ENCODE assay signal across 29 cellular contexts in the genomic region with DNA sequence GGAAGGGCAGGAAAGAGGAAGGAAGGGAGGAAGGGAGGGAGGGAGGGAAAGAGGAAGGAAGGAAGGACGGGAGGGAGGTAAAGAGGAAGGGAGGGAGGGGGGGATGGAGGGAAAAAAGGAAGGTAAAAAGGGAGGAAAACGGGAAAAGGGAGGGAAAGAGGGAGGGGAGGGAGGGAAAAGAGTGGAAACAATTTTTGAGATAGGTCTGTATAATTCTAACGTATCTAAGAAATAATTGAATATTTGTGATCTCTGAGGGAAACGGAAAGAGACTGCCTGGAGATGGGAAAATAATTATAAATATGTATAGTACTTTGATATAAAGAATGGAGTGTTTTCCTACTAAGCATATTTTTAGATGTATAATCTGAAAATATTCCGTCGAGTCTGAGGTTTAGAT.
"Had no signal": no experiment of that assay in that cellular context is flagged by ENCODE, and none has a peak within 500 bp of the region (broad histone marks: within the 10 kb centered on the region; RNA-seq: fewer than 3 reads in every experiment).

No MANE protein-coding gene starts in this region.

- ATAC-seq: effector memory CD8-positive, alpha-beta T cell; esophagus mucosa; foreskin keratinocyte; gastrocnemius medialis; gastroesophageal sphincter; heart left ventricle; heart right ventricle had no signal

- H3K27me3 Mint-ChIP-seq: dendritic cell treated with granulocyte-macrophage colony-stimulating factor and Interleukin-4, amounts not matched to agents 40 ng/mL and 50 ng/mL, for 4 days had no signal

- H3K27ac ChIP-seq: colonic mucosa, coronary artery, dorsolateral prefrontal cortex, epithelial cell of prostate, esophagus muscularis mucosa, esophagus squamous epithelium, foreskin keratinocyte, gastrocnemius medialis, gastroesophageal sphincter, heart left ventricle, heart right ventricle had no signal

- H3K27me3 ChIP-seq: colonic mucosa, foreskin keratinocyte, gastrocnemius medialis had no signal

- H3K4me1 ChIP-seq: colonic mucosa, esophagus muscularis mucosa, foreskin keratinocyte, gastrocnemius medialis, gastroesophageal sphincter, heart left ventricle, heart right ventricle had no signal

- H3K4me3 Mint-ChIP-seq: dendritic cell treated with granulocyte-macrophage colony-stimulating factor and Interleukin-4, amounts not matched to agents 40 ng/mL and 50 ng/mL, for 4 days; effector memory CD8-positive, alpha-beta T cell; endodermal cell had no signal

- H3K9me3 Mint-ChIP-seq: endodermal cell had no signal

- FAIRE-seq: colon, endometrium, endothelial cell of umbilical vein, frontal cortex had no signal

- H3K27ac Mint-ChIP-seq: dendritic cell treated with granulocyte-macrophage colony-stimulating factor and Interleukin-4, amounts not matched to agents 40 ng/mL and 50 ng/mL, for 4 days; effector memory CD8-positive, alpha-beta T cell; endodermal cell had no signal

- DNase-seq: colonic mucosa; cortex of kidney; dermis blood vessel endothelial cell; dorsolateral prefrontal cortex; effector CD4-positive, alpha-beta T cell; effector CD8-positive, alpha-beta T cell; effector memory CD4-positive, alpha-beta T cell; effector memory CD8-positive, alpha-beta T cell; endodermal cell; erythroblast; esophagus squamous epithelium; foreskin fibroblast; foreskin keratinocyte; foreskin melanocyte; gastrocnemius medialis; glutamatergic neuron; head of caudate nucleus; heart left ventricle; heart right ventricle had no signal

- H3K9me3 ChIP-seq: colonic mucosa, esophagus squamous epithelium, gastrocnemius medialis had no signal

- H3K4me3 ChIP-seq: colonic mucosa, coronary artery, dorsolateral prefrontal cortex, esophagus muscularis mucosa, esophagus squamous epithelium, gastrocnemius medialis, gastroesophageal sphincter, heart left ventricle, heart right ventricle had no signal

- H3K36me3 ChIP-seq: colonic mucosa, esophagus muscularis mucosa, esophagus squamous epithelium, gastrocnemius medialis, gastroesophageal sphincter, heart left ventricle, heart right ventricle had no signal
